Comparison of ENCODE assay signal across 8 cellular contexts in the genomic region with DNA sequence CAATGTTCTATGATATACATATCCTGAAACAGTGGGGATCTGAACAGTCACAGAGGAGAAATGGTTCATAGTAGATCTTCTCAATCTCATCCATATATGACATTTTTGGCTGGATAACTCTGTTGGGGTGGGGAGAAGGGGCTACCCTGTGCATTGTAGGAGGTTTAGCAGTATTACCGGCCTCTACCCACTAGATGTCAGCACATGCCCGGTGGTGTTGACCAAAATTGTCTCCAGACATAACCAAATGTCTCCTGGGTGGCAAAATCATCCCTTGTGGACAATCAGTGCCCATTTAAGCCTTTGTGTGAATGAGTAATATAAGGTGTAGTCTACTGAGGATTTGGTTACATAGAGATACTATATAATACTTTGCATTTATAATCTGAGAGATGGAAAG.
DNase-seq lines count a peak whose midpoint lies in the region; FAIRE-seq and TF ChIP-seq lines count a peak whose summit lies in the region.

No MANE protein-coding gene starts in this region.

- peak overlapping the region; percentile 26 for H3K9ac ChIP-seq in NT2/D1 (ENCODE audit: insufficient read length, low read depth)
- H3K9ac ChIP-seq in H1 (replicated peaks in 1 of 4; ENCODE audit: extremely low read depth in 1 of 4, low read depth in 3 of 4, low read length in 3 of 4): no peak overlapping the region

- H3K36me3 ChIP-seq in NT2/D1 (ENCODE audit: insufficient read depth, insufficient read length, low read length): peaks cover 33% of the 10 kb centered on the region
- peaks cover 2 to 55% (median 14%) of the 10 kb centered on the region in 4 experiments; a peak in 6 of 8 replicates for H3K36me3 ChIP-seq in H1 (ENCODE audit: control insufficient read depth in 2 of 4, insufficient read depth in 4 of 4, low read length in 3 of 4)

- no peak overlapping the region for H3K4me3 ChIP-seq in NT2/D1 (ENCODE audit: insufficient read length, low read depth)
- peak overlapping the region in 1 of 4 experiments; percentile 42; a peak in 1 of 8 replicates for H3K4me3 ChIP-seq in H1 (ENCODE audit: extremely low read depth in 1 of 4, insufficient read depth in 2 of 4, low read depth in 3 of 4, low read length in 4 of 4)

- peak; percentile 57 for FAIRE-seq in H1 (lab: Jason Lieb, UNC)

- peak; percentile 29 for DNase-seq in AG08396 (ENCODE audit: low spot score)
- DNase-seq in HT1080 (ENCODE audit: low read depth): peak; percentile 42
- peak; percentile 57 for DNase-seq in NT2/D1 (ENCODE audit: low read depth, low spot score)
- peak in 1 of 2 experiments; percentile 50 for DNase-seq in H1 (ENCODE audit: low read depth in 1 of 2, low spot score in 2 of 2)
- DNase-seq in mucosa of gallbladder (ENCODE audit: low spot score): peak; percentile 31
- no peak for DNase-seq in DMS79 (lab: John Stamatoyannopoulos, UW)
- DNase-seq in effector CD4-positive, alpha-beta T cell: no peak

- H3K4me1 ChIP-seq in NT2/D1 (ENCODE audit: insufficient read depth, insufficient read length) (no peaks in the 10 kb centered on the region), H1 (replicated peaks in 1 of 4; ENCODE audit: control insufficient read depth in 3 of 4, insufficient read depth in 4 of 4, low read length in 3 of 4) (peaks cover 0 to 12% (median 4%) of the 10 kb centered on the region in 4 experiments; a peak in 5 of 7 replicates)

- TF ChIP-seq POLR2A in H1 (IDR thresholded peaks at IDR 0.05; ENCODE audit: control extremely low read depth in 1 of 2, low read depth in 2 of 2, low read length in 2 of 2): no peak

- peak overlapping the region; percentile 99 for H4K5ac ChIP-seq in H1 (ENCODE audit: insufficient read length, low read depth, low read length)

- no peak overlapping the region for H3K14ac ChIP-seq in H1 (ENCODE audit: insufficient read length)

- H3K23ac ChIP-seq in H1 (ENCODE audit: insufficient read length): no peak overlapping the region

- H2BK5ac ChIP-seq in H1 (ENCODE audit: low read depth, low read length): no peak overlapping the region

- H2BK12ac ChIP-seq in H1 (ENCODE audit: low read depth, low read length): no peak overlapping the region; the same call in 1 of the 2 replicates

- H3K27me3 ChIP-seq in NT2/D1 (ENCODE audit: insufficient read depth, insufficient read length) (no peaks in the 10 kb centered on the region), H1 (replicated peaks in 1 of 4; ENCODE audit: control insufficient read depth in 3 of 4, extremely low read depth in 1 of 4, insufficient read depth in 3 of 4, low read length in 3 of 4) (no peaks in the 10 kb centered on the region)

- H3K18ac ChIP-seq in H1 (ENCODE audit: extremely low read depth, low read length): peak overlapping the region; percentile 4; the same call in 1 of the 2 replicates

- H2AFZ ChIP-seq in H1 (ENCODE audit: low read length): no peak overlapping the region

- H3K9me3 ChIP-seq in NT2/D1 (ENCODE audit: insufficient read depth, low read length) (no peaks in the 10 kb centered on the region), H1 (ENCODE audit: insufficient read depth in 2 of 2, low read depth in 1 of 2, low read length in 1 of 2) (no peaks in the 10 kb centered on the region)

- no peak overlapping the region for H4K91ac ChIP-seq in H1 (replicated peaks; ENCODE audit: insufficient read length, low read length)

- no peak overlapping the region for H2BK120ac ChIP-seq in H1 (replicated peaks; ENCODE audit: low read depth, low read length)

- no peak for TF ChIP-seq EP300 in H1 (IDR thresholded peaks at IDR 0.05; ENCODE audit: borderline replicate concordance in 1 of 2, low read depth in 2 of 2, low read length in 2 of 2)

- TF ChIP-seq CTCF in GM12874 (IDR thresholded peaks at IDR 0.05; ENCODE audit: insufficient read depth, low read depth, low read length): peak; percentile 41
- peak; percentile 47 to 67 (median 67) for TF ChIP-seq CTCF in H1 (IDR thresholded peaks at IDR 0.05; ENCODE audit: control extremely low read depth in 1 of 3, insufficient read depth in 1 of 3, low read depth in 1 of 3, low read length in 3 of 3)

- no peaks in the 10 kb centered on the region for H3K23me2 ChIP-seq in H1 (ENCODE audit: low read depth, low read length)

- H4K20me1 ChIP-seq in H1 (replicated peaks in 1 of 2; ENCODE audit: control insufficient read depth in 1 of 2, insufficient read depth in 2 of 2, low read length in 2 of 2): no peaks in the 10 kb centered on the region

- no peak overlapping the region for H2BK15ac ChIP-seq in H1 (ENCODE audit: low read length)

- CTCF ChIA-PET in H1 (lab: Charles Lee; ENCODE audit: partially characterized antibody): interaction anchor here (0.9 to 2.7 kb wide), 10 partner anchors 9 to 425 kb away, joined by 3 to 17 read pairs (median 4); no protein-coding TSS in a partner anchor

- H3K4me2 ChIP-seq in H1 (ENCODE audit: insufficient read depth in 1 of 2, low read depth in 2 of 2, low read length in 2 of 2): peak overlapping the region in 1 of 2 experiments; percentile 27; a peak in 3 of 4 replicates

- POLR2A ChIA-PET in H1 (lab: Charles Lee; ENCODE audit: partially characterized antibody): interaction anchor here (1.0 kb wide), 2 partner anchors 28 to 43 kb away, joined by 3 to 5 read pairs; no protein-coding TSS in a partner anchor

- H3K79me2 ChIP-seq in H1 (ENCODE audit: control insufficient read depth in 1 of 2, insufficient read depth in 2 of 2, low read length in 2 of 2): no peaks in the 10 kb centered on the region

- no peaks in the 10 kb centered on the region for H3K79me1 ChIP-seq in H1 (ENCODE audit: low read depth, low read length)

- no peak overlapping the region for H2BK20ac ChIP-seq in H1 (ENCODE audit: low read length)

- no peak overlapping the region for H2AK5ac ChIP-seq in H1 (ENCODE audit: low read depth, low read length)

- no peak overlapping the region for H3K56ac ChIP-seq in H1 (replicated peaks; ENCODE audit: insufficient read length, low read depth, low read length)

- H3K27ac ChIP-seq in H1 (ENCODE audit: low read depth, low read length): peak overlapping the region; percentile 68; the same call in 1 of the 2 replicates

- no peak overlapping the region for H4K8ac ChIP-seq in H1 (ENCODE audit: extremely low read depth, insufficient read depth, low read length)

- TF ChIP-seq RAD21 in H1 (IDR thresholded peaks at IDR 0.05 in 1 of 2, conservative IDR thresholded peaks at IDR 0.05 in 1 of 2; ENCODE audit: low read depth in 2 of 2, low read length in 2 of 2): peak; percentile 80 to 84

- WGBS in H1 (ENCODE audit: extremely low coverage in 1 of 2, insufficient coverage in 1 of 2, insufficient read length in 1 of 2, insufficient replicate concordance in 2 of 2, low coverage in 1 of 2, low lambda C conversion rate in 2 of 2, missing lambda C conversion rate in 1 of 2), 2 experiments: 0% methylated on average over 2 of the region's 2 CpGs; no CpG with 5 or more reads in 1 of the 2 experiments

- H3K4ac ChIP-seq in H1 (replicated peaks; ENCODE audit: insufficient read length, low read depth, low read length): no peak overlapping the region

TF ChIP-seq in H1, 55 proteins besides CTCF, POLR2A, EP300 and RAD21:
- TF ChIP-seq JUN (IDR thresholded peaks at IDR 0.05; ENCODE audit: low read depth, low read length): no peak
- TF ChIP-seq, protein P1, sequence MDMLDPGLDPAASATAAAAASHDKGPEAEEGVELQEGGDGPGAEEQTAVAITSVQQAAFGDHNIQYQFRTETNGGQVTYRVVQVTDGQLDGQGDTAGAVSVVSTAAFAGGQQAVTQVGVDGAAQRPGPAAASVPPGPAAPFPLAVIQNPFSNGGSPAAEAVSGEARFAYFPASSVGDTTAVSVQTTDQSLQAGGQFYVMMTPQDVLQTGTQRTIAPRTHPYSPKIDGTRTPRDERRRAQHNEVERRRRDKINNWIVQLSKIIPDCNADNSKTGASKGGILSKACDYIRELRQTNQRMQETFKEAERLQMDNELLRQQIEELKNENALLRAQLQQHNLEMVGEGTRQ (IDR thresholded peaks at IDR 0.05; ENCODE audit: low read length): no peak
- no peak for TF ChIP-seq SAP30 (IDR thresholded peaks at IDR 0.05; ENCODE audit: insufficient read depth, insufficient replicate concordance, low read length)
- TF ChIP-seq HDAC2 (IDR thresholded peaks at IDR 0.05; ENCODE audit: borderline replicate concordance in 1 of 2, low read depth in 2 of 2, low read length in 2 of 2): no peak
- no peak for TF ChIP-seq PHF8 (conservative IDR thresholded peaks at IDR 0.05; ENCODE audit: low read depth, low read length)
- TF ChIP-seq SP4 (IDR thresholded peaks at IDR 0.05; ENCODE audit: low read length): no peak
- no peak for TF ChIP-seq RBBP5 (IDR thresholded peaks at IDR 0.05; ENCODE audit: borderline replicate concordance, low read depth, low read length)
- TF ChIP-seq ZNF274 (IDR thresholded peaks at IDR 0.05; ENCODE audit: borderline replicate concordance, extremely low read depth, low read length): no peak
- no peak for TF ChIP-seq CHD2 (IDR thresholded peaks at IDR 0.05; ENCODE audit: low read length)
- no peak for TF ChIP-seq KDM1A (IDR thresholded peaks at IDR 0.05; ENCODE audit: borderline replicate concordance, low read length)
- no peak for TF ChIP-seq SIRT6 (IDR thresholded peaks at IDR 0.05; ENCODE audit: low read length)
- TF ChIP-seq ASH2L (IDR thresholded peaks at IDR 0.05; ENCODE audit: low read length): no peak
- TF ChIP-seq NANOG (IDR thresholded peaks at IDR 0.05; ENCODE audit: insufficient read depth, low read depth, low read length, poor library complexity, severe bottlenecking): no peak
- TF ChIP-seq POU5F1 (IDR thresholded peaks at IDR 0.05; ENCODE audit: low read depth, low read length): no peak
- TF ChIP-seq RFX5 (IDR thresholded peaks at IDR 0.05; ENCODE audit: borderline replicate concordance, low read depth, low read length): no peak

Comparison
In these comparisons a context has a peak if more than half of its experiments do, and no peak if none do; other contexts are left out.
1. DNase-seq: peak in AG08396 (single experiment), HT1080 (single experiment), NT2/D1 (single experiment) and mucosa of gallbladder (single experiment); none in DMS79 (single experiment) and effector CD4-positive, alpha-beta T cell (single experiment).